ENCODE assay signal across 8 cellular contexts in genomic region chr15:67085818-67086649, GRCh38. TPM values are rescaled to one million over a fixed set of nuclear protein-coding genes. Genes with fewer than 3 reads are reported as not detected.
DNase-seq lines count a peak whose midpoint lies in the region; ATAC-seq and TF ChIP-seq lines count a peak whose summit lies in the region.

No MANE protein-coding gene starts in this region.

- no peaks in the 10 kb centered on the region for H3K27me3 ChIP-seq in SK-N-SH (ENCODE audit: insufficient read depth)

- no peaks in the 10 kb centered on the region for H3K9me3 ChIP-seq in SK-N-SH

- TF ChIP-seq RAD21 in SK-N-SH (IDR thresholded peaks at IDR 0.05; ENCODE audit: low read length) = no peak

- 45% methylated on average over 3 of the region's 3 CpGs for WGBS in SK-N-SH (ENCODE audit: low lambda C conversion rate)

- H3K4me3 ChIP-seq in AG04449 (ENCODE audit: low read depth, low read length) (no peak overlapping the region), SK-N-SH (ENCODE audit: low read depth in 2 of 2, low read length in 1 of 2) (no peak overlapping the region), fibroblast of pulmonary artery (replicated peaks; ENCODE audit: low read depth, low read length) (no peak overlapping the region)

- no peak overlapping the region for H2AFZ ChIP-seq in SK-N-SH (ENCODE audit: low read depth)

- TF ChIP-seq EP300 in SK-N-SH (IDR thresholded peaks at IDR 0.05; ENCODE audit: borderline replicate concordance in 1 of 2, low read depth in 1 of 2, low read length in 1 of 2) = no peak

- peak overlapping the region; percentile 45 to 59; a peak in 2 of 4 replicates for H3K27ac ChIP-seq in SK-N-SH (ENCODE audit: low read depth in 2 of 2, low read length in 1 of 2)

- no peaks in the 10 kb centered on the region for H3K9me2 ChIP-seq in SK-N-SH

- POLR2A ChIA-PET in AG04449 (lab: Yijun Ruan, JAX) = interaction anchor here (0.6 to 0.8 kb wide), 3 partner anchors 21 to 93 kb away, joined by 3 to 4 read pairs (median 3); no protein-coding TSS in a partner anchor
- POLR2A ChIA-PET in SK-N-SH (lab: Yijun Ruan, JAX) = no interaction called here

- DNase-seq in AG04449 (ENCODE audit: low read depth, low spot score) (peak; percentile 79), SK-N-SH (no peak), fibroblast of pulmonary artery (ENCODE audit: low read depth) (peak; percentile 82), stromal cell of bone marrow (ENCODE audit: low read depth) (peak; percentile 70), NCI-H146 treated with DMSO at 0.1 percent for 48 hours (lab: John Stamatoyannopoulos, UW; ENCODE audit: unreplicated experiment) (no peak), RKO (ENCODE audit: low spot score) (no peak)

- peaks cover 15% of the 10 kb centered on the region for H3F3A ChIP-seq in SK-N-SH (replicated peaks; ENCODE audit: insufficient read depth)

- peaks cover 42 to 45% of the 10 kb centered on the region in 2 experiments for H3K4me1 ChIP-seq in SK-N-SH (ENCODE audit: control insufficient read depth in 1 of 2, insufficient read depth in 2 of 2, low read depth in 1 of 2, low read length in 1 of 2)

- peak overlapping the region; percentile 58 for H3K4me2 ChIP-seq in SK-N-SH

- H4K20me1 ChIP-seq in SK-N-SH (ENCODE audit: insufficient read depth) = peaks cover 84% of the 10 kb centered on the region

- no peak overlapping the region for H3K9ac ChIP-seq in SK-N-SH

- TF ChIP-seq CTCF in AG04449 (IDR thresholded peaks at IDR 0.05; ENCODE audit: insufficient read depth, low read length, missing control alignments) (no peak), SK-N-SH (IDR thresholded peaks at IDR 0.05) (no peak), fibroblast of pulmonary artery (IDR thresholded peaks at IDR 0.05; ENCODE audit: low read length, missing control alignments) (no peak)

- H3K79me2 ChIP-seq in SK-N-SH (ENCODE audit: insufficient read depth) = peaks cover 97% of the 10 kb centered on the region

- ATAC-seq in GM18519 (IDR thresholded peaks at IDR 0.05; ENCODE audit: low FRiP score, unreplicated experiment) (peak; percentile 38), HG02943 (IDR thresholded peaks at IDR 0.05; ENCODE audit: low read depth, unreplicated experiment) (peak; percentile 46)

- CTCF ChIA-PET in AG04449 (lab: Yijun Ruan, JAX) = interaction anchor here (0.8 to 2.9 kb wide), 3 partner anchors 42 to 218 kb away, joined by 3 to 10 read pairs (median 6); no protein-coding TSS in a partner anchor
- CTCF ChIA-PET in SK-N-SH (lab: Yijun Ruan, JAX) = interaction anchor here (1.4 kb wide), 1 partner anchor 139 kb away, joined by 4 read pairs; no protein-coding TSS in a partner anchor

- H3K36me3 ChIP-seq in SK-N-SH (replicated peaks in 1 of 2; ENCODE audit: control insufficient read depth in 1 of 2, insufficient read depth in 2 of 2, low read length in 1 of 2) = no peaks in the 10 kb centered on the region

TF ChIP-seq in SK-N-SH, 30 proteins besides CTCF, POLR2A, EP300 and RAD21 (continues in another document):
- no peak for TF ChIP-seq YY1 (IDR thresholded peaks at IDR 0.05; ENCODE audit: low read depth)
- TF ChIP-seq RXRA (IDR thresholded peaks at IDR 0.05; ENCODE audit: borderline replicate concordance, low read depth) = peak; percentile 55; the same call in 1 of the 2 replicates
- no peak for TF ChIP-seq MEF2A (IDR thresholded peaks at IDR 0.05; ENCODE audit: borderline replicate concordance, low read depth)
- TF ChIP-seq USF1 (IDR thresholded peaks at IDR 0.05; ENCODE audit: borderline replicate concordance, low read depth) = no peak
- no peak; the same call in 1 of the 2 replicates for TF ChIP-seq JUND (IDR thresholded peaks at IDR 0.05)
- TF ChIP-seq REST (IDR thresholded peaks at IDR 0.05; ENCODE audit: low read depth, low read length) = 0 out of 2 replicates have a peak, but pooled peaks have one; percentile 25
- no peak for TF ChIP-seq MAX (IDR thresholded peaks at IDR 0.05; ENCODE audit: low read depth)
- no peak for TF ChIP-seq USF2 (IDR thresholded peaks at IDR 0.05; ENCODE audit: borderline replicate concordance, low read depth, low read length)
- TF ChIP-seq TCF12 (IDR thresholded peaks at IDR 0.05) = peak; percentile 96
- no peak for TF ChIP-seq ZBTB33 (IDR thresholded peaks at IDR 0.05; ENCODE audit: borderline replicate concordance, low read depth)
- TF ChIP-seq FOXJ3 (CRISPR knock-in tag; IDR thresholded peaks at IDR 0.05) = no peak
- no peak for TF ChIP-seq FOXM1 (IDR thresholded peaks at IDR 0.05; ENCODE audit: low read depth)
- no peak for TF ChIP-seq TAF1 (IDR thresholded peaks at IDR 0.05; ENCODE audit: borderline replicate concordance, low read depth, low read length)
- no peak for TF ChIP-seq RCOR1 (IDR thresholded peaks at IDR 0.05; ENCODE audit: low read length)
- no peak for TF ChIP-seq GATA2 (CRISPR knock-in tag; IDR thresholded peaks at IDR 0.05)
- TF ChIP-seq FOSL2 (IDR thresholded peaks at IDR 0.05; ENCODE audit: borderline replicate concordance, low read depth) = no peak
- peak; percentile 49; the same call in 1 of the 2 replicates for TF ChIP-seq POLR2AphosphoS5 (IDR thresholded peaks at IDR 0.05; ENCODE audit: low read depth, low read length)
- TF ChIP-seq SIN3A (IDR thresholded peaks at IDR 0.05; ENCODE audit: borderline replicate concordance, low read depth, low read length) = no peak
- no peak for TF ChIP-seq EZH2phosphoT487 (IDR thresholded peaks at IDR 0.05; ENCODE audit: borderline replicate concordance, low read depth)

RNA-seq across cellular contexts. Expression of gene SMAD3, which starts 20.6 kb away (rescaled TPM):
- 18.0 and 19.5 TPM in 2 replicates for polyA plus RNA-seq in SK-N-SH (2012; rRNA removed)
- polyA plus RNA-seq in SK-N-SH (2012; cell fraction: cytosol; rRNA removed) = 12.0 and 14.6 TPM in 2 replicates
- polyA plus RNA-seq in SK-N-SH (2012; cell fraction: nucleus; rRNA removed) = 47.4 and 59.5 TPM in 2 replicates

Comparison
In these comparisons a context has a peak if more than half of its experiments do, and no peak if none do; other contexts are left out.
1. DNase-seq: peak in AG04449 (single experiment), fibroblast of pulmonary artery (single experiment) and stromal cell of bone marrow (single experiment); none in SK-N-SH (single experiment), NCI-H146 treated with DMSO at 0.1 percent for 48 hours (single experiment) and RKO (single experiment).